ENCODE assay signal across 10 cellular contexts in genomic region chr16:11596572-11597226, GRCh38. TPM values are rescaled to one million over a fixed set of nuclear protein-coding genes. Genes with fewer than 3 reads are reported as not detected.
DNase-seq lines count a peak whose midpoint lies in the region; ATAC-seq and TF ChIP-seq lines count a peak whose summit lies in the region.
"Had no signal": no experiment of that assay in that cellular context is flagged by ENCODE, and none has a peak within 500 bp of the region (broad histone marks: within the 10 kb centered on the region; RNA-seq: fewer than 3 reads in every experiment).

No MANE protein-coding gene starts in this region.

- DNase-seq in left cardiac atrium (peak; percentile 7), Right ventricle myocardium inferior (ENCODE audit: missing footprints) (no peak), coronary artery (ENCODE audit: low spot score) (no peak), vagina (ENCODE audit: extremely low spot score in 2 of 2) (no peak), NCI-H187 treated with DMSO at 0.1 percent for 48 hours (lab: John Stamatoyannopoulos, UW) (no peak), NCI-H1930 (lab: John Stamatoyannopoulos, UW) (no peak)
- DNase-seq: central memory CD4-positive, alpha-beta T cell had no signal

- no peak overlapping the region for H3K4me3 ChIP-seq in coronary artery
- peak overlapping the region in 1 of 2 donors; percentile 24 for H3K4me3 ChIP-seq in muscle layer of duodenum (ENCODE audit: low read depth in 1 of 2, low read length in 2 of 2)
- H3K4me3 ChIP-seq in vagina = no peak overlapping the region

- TF ChIP-seq CTCF in coronary artery (IDR thresholded peaks at IDR 0.05) (no peak), vagina (IDR thresholded peaks at IDR 0.05) (no peak)

- H3K27ac ChIP-seq in coronary artery (peak overlapping the region; percentile 74 to 86), muscle layer of duodenum (ENCODE audit: low read length) (peak overlapping the region; percentile 18), vagina (peak overlapping the region; percentile 85)
- H3K27ac ChIP-seq: parathyroid adenoma had no signal

- intact Hi-C loops in left cardiac atrium (cut with DNase I) = no loop called here
- intact Hi-C loops in Right ventricle myocardium inferior (cut with DNase I) = no loop called here
- intact Hi-C loops in vagina (cut with DNase I) = no loop called here

- ATAC-seq in left cardiac atrium = no peak
- no peak for ATAC-seq in Right ventricle myocardium inferior
- no peak for ATAC-seq in GM19463 (IDR thresholded peaks at IDR 0.05; ENCODE audit: unreplicated experiment)

- peaks cover 0 to 5% of the 10 kb centered on the region in 2 donors for H3K4me1 ChIP-seq in muscle layer of duodenum (ENCODE audit: control insufficient read depth in 1 of 2, insufficient read depth in 2 of 2, low read length in 2 of 2)
- peaks cover 33% of the 10 kb centered on the region for H3K4me1 ChIP-seq in vagina
- H3K4me1 ChIP-seq: parathyroid adenoma had no signal

- no peaks in the 10 kb centered on the region for H3K36me3 ChIP-seq in muscle layer of duodenum (ENCODE audit: control insufficient read depth in 1 of 2, insufficient read depth in 2 of 2, low read length in 2 of 2)
- no peaks in the 10 kb centered on the region for H3K36me3 ChIP-seq in vagina

- TF ChIP-seq POLR2A in vagina (IDR thresholded peaks at IDR 0.05) = no peak

- H3K9me3 ChIP-seq in muscle layer of duodenum (ENCODE audit: control insufficient read depth in 1 of 2, low read length in 2 of 2) = no peaks in the 10 kb centered on the region
- no peaks in the 10 kb centered on the region for H3K9me3 ChIP-seq in vagina

- no peaks in the 10 kb centered on the region for H3K27me3 ChIP-seq in muscle layer of duodenum (ENCODE audit: low read depth, low read length)
- H3K27me3 ChIP-seq in vagina = no peaks in the 10 kb centered on the region

RNA-seq across cellular contexts. Expression of gene LITAF, which starts 10.0 kb away (rescaled TPM):
- total RNA-seq in left cardiac atrium = 10 to 100 TPM; 76.3 to 86.0 TPM
- 78.4 TPM for total RNA-seq in Right ventricle myocardium inferior
- total RNA-seq in vagina = 111 TPM

Comparison
In these comparisons a context has a peak if more than half of its experiments do, and no peak if none do; other contexts are left out.
1. H3K27ac ChIP-seq: peak in every context shown above with its lines; median percentile 85 in vagina; 80 in coronary artery; 18 in muscle layer of duodenum.